ENCODE assay signal across 1 cellular context in the genomic region with DNA sequence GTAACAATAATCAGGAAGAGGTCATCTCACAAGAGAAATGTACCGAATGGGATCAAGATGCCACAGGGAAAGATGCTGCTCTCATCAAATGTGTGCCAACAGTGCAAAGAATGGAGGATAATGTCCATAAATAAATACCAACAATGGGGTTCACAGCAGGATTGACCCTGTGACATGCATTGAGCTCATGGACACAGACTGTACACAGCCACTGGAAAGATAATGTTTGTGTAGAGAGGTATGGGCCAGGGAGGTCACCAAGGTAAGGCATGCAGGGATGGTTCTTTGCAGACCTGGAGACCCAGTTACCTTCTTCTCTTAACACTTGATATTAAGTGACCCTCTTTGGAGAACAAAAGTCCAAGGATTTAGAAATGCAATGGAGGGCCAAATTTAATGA.
TF ChIP-seq lines count a peak whose summit lies in the region.

No MANE protein-coding gene starts in this region.

TF ChIP-seq in H1, 55 proteins besides CTCF, POLR2A, EP300 and RAD21:
- TF ChIP-seq, protein P1, sequence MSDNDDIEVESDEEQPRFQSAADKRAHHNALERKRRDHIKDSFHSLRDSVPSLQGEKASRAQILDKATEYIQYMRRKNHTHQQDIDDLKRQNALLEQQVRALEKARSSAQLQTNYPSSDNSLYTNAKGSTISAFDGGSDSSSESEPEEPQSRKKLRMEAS (IDR thresholded peaks at IDR 0.05) = no peak
- TF ChIP-seq, protein P2, sequence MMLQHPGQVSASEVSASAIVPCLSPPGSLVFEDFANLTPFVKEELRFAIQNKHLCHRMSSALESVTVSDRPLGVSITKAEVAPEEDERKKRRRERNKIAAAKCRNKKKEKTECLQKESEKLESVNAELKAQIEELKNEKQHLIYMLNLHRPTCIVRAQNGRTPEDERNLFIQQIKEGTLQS (IDR thresholded peaks at IDR 0.05; ENCODE audit: insufficient read depth, low read depth, low read length) = no peak
- TF ChIP-seq POLR2AphosphoS5 (IDR thresholded peaks at IDR 0.05; ENCODE audit: low read depth, low read length) (no peak), EZH2 (IDR thresholded peaks at IDR 0.05; ENCODE audit: low read depth, low read length, severe bottlenecking) (no peak), RNF2 (IDR thresholded peaks at IDR 0.05; ENCODE audit: borderline replicate concordance, low read depth, low read length, missing control alignments, poor library complexity, severe bottlenecking) (no peak)
- TF ChIP-seq, protein P3, sequence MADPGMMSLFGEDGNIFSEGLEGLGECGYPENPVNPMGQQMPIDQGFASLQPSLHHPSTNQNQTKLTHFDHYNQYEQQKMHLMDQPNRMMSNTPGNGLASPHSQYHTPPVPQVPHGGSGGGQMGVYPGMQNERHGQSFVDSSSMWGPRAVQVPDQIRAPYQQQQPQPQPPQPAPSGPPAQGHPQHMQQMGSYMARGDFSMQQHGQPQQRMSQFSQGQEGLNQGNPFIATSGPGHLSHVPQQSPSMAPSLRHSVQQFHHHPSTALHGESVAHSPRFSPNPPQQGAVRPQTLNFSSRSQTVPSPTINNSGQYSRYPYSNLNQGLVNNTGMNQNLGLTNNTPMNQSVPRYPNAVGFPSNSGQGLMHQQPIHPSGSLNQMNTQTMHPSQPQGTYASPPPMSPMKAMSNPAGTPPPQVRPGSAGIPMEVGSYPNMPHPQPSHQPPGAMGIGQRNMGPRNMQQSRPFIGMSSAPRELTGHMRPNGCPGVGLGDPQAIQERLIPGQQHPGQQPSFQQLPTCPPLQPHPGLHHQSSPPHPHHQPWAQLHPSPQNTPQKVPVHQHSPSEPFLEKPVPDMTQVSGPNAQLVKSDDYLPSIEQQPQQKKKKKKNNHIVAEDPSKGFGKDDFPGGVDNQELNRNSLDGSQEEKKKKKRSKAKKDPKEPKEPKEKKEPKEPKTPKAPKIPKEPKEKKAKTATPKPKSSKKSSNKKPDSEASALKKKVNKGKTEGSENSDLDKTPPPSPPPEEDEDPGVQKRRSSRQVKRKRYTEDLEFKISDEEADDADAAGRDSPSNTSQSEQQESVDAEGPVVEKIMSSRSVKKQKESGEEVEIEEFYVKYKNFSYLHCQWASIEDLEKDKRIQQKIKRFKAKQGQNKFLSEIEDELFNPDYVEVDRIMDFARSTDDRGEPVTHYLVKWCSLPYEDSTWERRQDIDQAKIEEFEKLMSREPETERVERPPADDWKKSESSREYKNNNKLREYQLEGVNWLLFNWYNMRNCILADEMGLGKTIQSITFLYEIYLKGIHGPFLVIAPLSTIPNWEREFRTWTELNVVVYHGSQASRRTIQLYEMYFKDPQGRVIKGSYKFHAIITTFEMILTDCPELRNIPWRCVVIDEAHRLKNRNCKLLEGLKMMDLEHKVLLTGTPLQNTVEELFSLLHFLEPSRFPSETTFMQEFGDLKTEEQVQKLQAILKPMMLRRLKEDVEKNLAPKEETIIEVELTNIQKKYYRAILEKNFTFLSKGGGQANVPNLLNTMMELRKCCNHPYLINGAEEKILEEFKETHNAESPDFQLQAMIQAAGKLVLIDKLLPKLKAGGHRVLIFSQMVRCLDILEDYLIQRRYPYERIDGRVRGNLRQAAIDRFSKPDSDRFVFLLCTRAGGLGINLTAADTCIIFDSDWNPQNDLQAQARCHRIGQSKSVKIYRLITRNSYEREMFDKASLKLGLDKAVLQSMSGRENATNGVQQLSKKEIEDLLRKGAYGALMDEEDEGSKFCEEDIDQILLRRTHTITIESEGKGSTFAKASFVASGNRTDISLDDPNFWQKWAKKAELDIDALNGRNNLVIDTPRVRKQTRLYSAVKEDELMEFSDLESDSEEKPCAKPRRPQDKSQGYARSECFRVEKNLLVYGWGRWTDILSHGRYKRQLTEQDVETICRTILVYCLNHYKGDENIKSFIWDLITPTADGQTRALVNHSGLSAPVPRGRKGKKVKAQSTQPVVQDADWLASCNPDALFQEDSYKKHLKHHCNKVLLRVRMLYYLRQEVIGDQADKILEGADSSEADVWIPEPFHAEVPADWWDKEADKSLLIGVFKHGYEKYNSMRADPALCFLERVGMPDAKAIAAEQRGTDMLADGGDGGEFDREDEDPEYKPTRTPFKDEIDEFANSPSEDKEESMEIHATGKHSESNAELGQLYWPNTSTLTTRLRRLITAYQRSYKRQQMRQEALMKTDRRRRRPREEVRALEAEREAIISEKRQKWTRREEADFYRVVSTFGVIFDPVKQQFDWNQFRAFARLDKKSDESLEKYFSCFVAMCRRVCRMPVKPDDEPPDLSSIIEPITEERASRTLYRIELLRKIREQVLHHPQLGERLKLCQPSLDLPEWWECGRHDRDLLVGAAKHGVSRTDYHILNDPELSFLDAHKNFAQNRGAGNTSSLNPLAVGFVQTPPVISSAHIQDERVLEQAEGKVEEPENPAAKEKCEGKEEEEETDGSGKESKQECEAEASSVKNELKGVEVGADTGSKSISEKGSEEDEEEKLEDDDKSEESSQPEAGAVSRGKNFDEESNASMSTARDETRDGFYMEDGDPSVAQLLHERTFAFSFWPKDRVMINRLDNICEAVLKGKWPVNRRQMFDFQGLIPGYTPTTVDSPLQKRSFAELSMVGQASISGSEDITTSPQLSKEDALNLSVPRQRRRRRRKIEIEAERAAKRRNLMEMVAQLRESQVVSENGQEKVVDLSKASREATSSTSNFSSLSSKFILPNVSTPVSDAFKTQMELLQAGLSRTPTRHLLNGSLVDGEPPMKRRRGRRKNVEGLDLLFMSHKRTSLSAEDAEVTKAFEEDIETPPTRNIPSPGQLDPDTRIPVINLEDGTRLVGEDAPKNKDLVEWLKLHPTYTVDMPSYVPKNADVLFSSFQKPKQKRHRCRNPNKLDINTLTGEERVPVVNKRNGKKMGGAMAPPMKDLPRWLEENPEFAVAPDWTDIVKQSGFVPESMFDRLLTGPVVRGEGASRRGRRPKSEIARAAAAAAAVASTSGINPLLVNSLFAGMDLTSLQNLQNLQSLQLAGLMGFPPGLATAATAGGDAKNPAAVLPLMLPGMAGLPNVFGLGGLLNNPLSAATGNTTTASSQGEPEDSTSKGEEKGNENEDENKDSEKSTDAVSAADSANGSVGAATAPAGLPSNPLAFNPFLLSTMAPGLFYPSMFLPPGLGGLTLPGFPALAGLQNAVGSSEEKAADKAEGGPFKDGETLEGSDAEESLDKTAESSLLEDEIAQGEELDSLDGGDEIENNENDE (IDR thresholded peaks at IDR 0.05; ENCODE audit: insufficient replicate concordance, low read length) = no peak
